ENCODE assay signal across 10 cellular contexts in the genomic region with DNA sequence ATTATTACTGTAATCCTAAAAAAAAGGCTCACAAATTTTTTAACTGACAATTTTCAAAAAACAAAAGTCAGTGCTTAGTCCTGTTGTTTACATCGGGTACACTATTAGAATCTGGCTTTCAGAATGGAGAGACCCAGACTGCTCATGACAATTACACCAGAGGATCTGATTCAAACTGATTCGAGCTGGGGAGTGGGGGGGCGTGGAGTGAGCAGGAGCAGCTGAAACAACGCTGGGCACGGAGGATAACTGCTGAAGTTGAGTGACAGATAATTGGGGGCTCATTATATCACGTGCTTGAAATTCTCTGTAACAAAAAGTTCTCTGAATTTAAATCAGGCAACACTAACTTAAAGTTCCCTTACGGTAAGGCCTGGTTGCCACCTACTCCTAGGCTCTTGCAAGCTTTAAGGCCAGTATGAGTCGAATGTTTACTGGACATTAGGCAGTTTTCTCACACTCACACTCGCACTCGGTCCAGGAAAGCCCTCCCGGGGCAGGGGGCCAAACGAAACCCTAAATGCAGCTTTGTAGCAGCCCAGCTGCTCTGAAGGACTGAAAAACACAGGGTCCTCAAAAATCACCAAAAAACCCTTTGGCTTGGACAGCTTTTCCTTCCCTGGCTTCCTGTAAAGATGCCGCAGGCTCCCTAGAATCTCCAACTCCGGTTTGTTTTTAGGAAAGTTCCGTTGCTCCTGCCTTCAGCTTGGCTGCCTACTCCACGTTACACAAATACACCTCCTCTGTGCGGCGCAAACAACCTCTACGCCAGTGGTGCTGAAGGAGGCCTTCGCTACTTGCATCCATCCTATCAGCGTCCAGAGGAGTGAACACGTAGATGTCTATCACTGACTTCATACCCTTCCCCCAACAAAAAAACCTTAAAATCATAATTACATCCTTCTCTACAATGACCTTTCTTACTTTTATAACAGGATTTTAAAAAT. TPM values are rescaled to one million over a fixed set of nuclear protein-coding genes. Genes with fewer than 3 reads are reported as not detected.
DNase-seq lines count a peak whose midpoint lies in the region; ATAC-seq and TF ChIP-seq lines count a peak whose summit lies in the region.
"Had no signal": no experiment of that assay in that cellular context is flagged by ENCODE, and none has a peak within 500 bp of the region (broad histone marks: within the 10 kb centered on the region; RNA-seq: fewer than 3 reads in every experiment).

No MANE protein-coding gene starts in this region.

- H2BK15ac ChIP-seq in mesenchymal stem cell (ENCODE audit: low read depth, poor library complexity, severe bottlenecking) = no peak overlapping the region

- peak overlapping the region; percentile 3 for H2AK5ac ChIP-seq in mesenchymal stem cell (ENCODE audit: low read length, severe bottlenecking)

- peak overlapping the region; percentile 78 for H3K9ac ChIP-seq in mesenchymal stem cell (ENCODE audit: low read length)

- DNase-seq in activated naive CD4-positive, alpha-beta T cell treated with anti-CD3 and anti-CD28 coated beads for 36 hours = no peak
- DNase-seq in activated naive CD4-positive, alpha-beta T cell treated with Interleukin-2 at 50 U/mL for 16 hours = no peak
- DNase-seq in mesenchymal stem cell (peak; percentile 60), testis (no peak), HuH-7 (ENCODE audit: low spot score) (no peak), NCI-H187 treated with DMSO at 0.1 percent for 48 hours (lab: John Stamatoyannopoulos, UW) (no peak)
- DNase-seq: effector CD4-positive, alpha-beta T cell; NCI-H69 had no signal

- H3K4me3 ChIP-seq in mesenchymal stem cell (ENCODE audit: insufficient read depth in 1 of 2, low read depth in 1 of 2, low read length in 2 of 2) (no peak overlapping the region), testis (no peak overlapping the region)

- no peak overlapping the region for H2AFZ ChIP-seq in mesenchymal stem cell (ENCODE audit: low read depth, low read length)

- H3K4me1 ChIP-seq in mesenchymal stem cell (ENCODE audit: control insufficient read depth, insufficient read depth, low read depth, low read length) (peaks cover 38% of the 10 kb centered on the region), testis (peaks cover 71% of the 10 kb centered on the region)

- CTCF ChIA-PET in activated naive CD4-positive, alpha-beta T cell treated with anti-CD3 and anti-CD28 coated beads for 36 hours (lab: Charles Lee) = interaction anchor here (0.6 to 5.5 kb wide), 9 partner anchors 30 to 209 kb away, joined by 3 to 26 read pairs (median 3); no protein-coding TSS in a partner anchor

- no peak overlapping the region for H4K91ac ChIP-seq in mesenchymal stem cell (ENCODE audit: low read length)

- H3K14ac ChIP-seq in mesenchymal stem cell (ENCODE audit: low read length in 2 of 2) = no peak overlapping the region

- no peak overlapping the region for H3K4me2 ChIP-seq in mesenchymal stem cell (ENCODE audit: low read length, poor library complexity, severe bottlenecking)

- intact Hi-C loops in activated naive CD4-positive, alpha-beta T cell treated with anti-CD3 and anti-CD28 coated beads for 36 hours (cut with micrococcal nuclease) = no loop called here
- intact Hi-C loops in testis (cut with DNase I; ENCODE audit: low total_unique reads) = no loop called here

- no peak overlapping the region for H3K4me3 Mint-ChIP-seq in activated naive CD4-positive, alpha-beta T cell treated with anti-CD3 and anti-CD28 coated beads for 36 hours

- H2BK5ac ChIP-seq in mesenchymal stem cell (ENCODE audit: low read depth, low read length, poor library complexity, severe bottlenecking) = no peak overlapping the region

- H3K9me3 ChIP-seq in mesenchymal stem cell (ENCODE audit: control insufficient read depth, low read length) (no peaks in the 10 kb centered on the region), testis (no peaks in the 10 kb centered on the region)

- TF ChIP-seq POLR2A in testis (IDR thresholded peaks at IDR 0.05) = no peak

- no peaks in the 10 kb centered on the region for H3K27me3 Mint-ChIP-seq in activated naive CD4-positive, alpha-beta T cell treated with anti-CD3 and anti-CD28 coated beads for 36 hours (ENCODE audit: low read depth)

- 72% methylated on average over 22 of the region's 22 CpGs for WGBS in mesenchymal stem cell
- WGBS in testis, 2 donors = 48 to 57% methylated on average over 22 of the region's 22 CpGs

- H3K36me3 Mint-ChIP-seq in activated naive CD4-positive, alpha-beta T cell treated with anti-CD3 and anti-CD28 coated beads for 36 hours (ENCODE audit: low read depth) = peaks cover 6% of the 10 kb centered on the region

- peak overlapping the region; percentile 38 to 57 for H3K18ac ChIP-seq in mesenchymal stem cell (ENCODE audit: low read depth in 1 of 2, low read length in 2 of 2)

- H2BK12ac ChIP-seq in mesenchymal stem cell (ENCODE audit: low read length in 2 of 2) = peak overlapping the region in 1 of 2 experiments; percentile 42

- H3K23ac ChIP-seq in mesenchymal stem cell (ENCODE audit: low read length in 2 of 2) = no peak overlapping the region

- peaks cover 6% of the 10 kb centered on the region for H3K79me1 ChIP-seq in mesenchymal stem cell (replicated peaks; ENCODE audit: low read length, poor library complexity, severe bottlenecking)

- H2BK120ac ChIP-seq in mesenchymal stem cell (ENCODE audit: low read depth, low read length) = no peak overlapping the region

- peak overlapping the region in 1 of 2 experiments; percentile 64 for H3K4ac ChIP-seq in mesenchymal stem cell (ENCODE audit: low read depth in 1 of 2, low read length in 2 of 2)

- no peak for TF ChIP-seq CTCF in testis (IDR thresholded peaks at IDR 0.05)

- peak overlapping the region; percentile 61 for H4K8ac ChIP-seq in mesenchymal stem cell (ENCODE audit: low read length)

- H3K27ac Mint-ChIP-seq in activated naive CD4-positive, alpha-beta T cell treated with anti-CD3 and anti-CD28 coated beads for 36 hours = peak overlapping the region; percentile 60

- peaks cover 15% of the 10 kb centered on the region in 2 experiments for H3K36me3 ChIP-seq in mesenchymal stem cell (ENCODE audit: control insufficient read depth in 1 of 2, insufficient read depth in 2 of 2, low read depth in 1 of 2, low read length in 2 of 2)
- no peaks in the 10 kb centered on the region for H3K36me3 ChIP-seq in testis (ENCODE audit: low read depth, missing control alignments)

- ATAC-seq in HG02840 (IDR thresholded peaks at IDR 0.05; ENCODE audit: low FRiP score, unreplicated experiment) = no peak

- H3K4me1 Mint-ChIP-seq in activated naive CD4-positive, alpha-beta T cell treated with anti-CD3 and anti-CD28 coated beads for 36 hours (ENCODE audit: low read depth) = peaks cover 86% of the 10 kb centered on the region

- H3K27me3 ChIP-seq in mesenchymal stem cell (ENCODE audit: control insufficient read depth in 1 of 2, insufficient read depth in 1 of 2, low read length in 2 of 2) = no peaks in the 10 kb centered on the region
- H3K27me3 ChIP-seq in testis = no peaks in the 10 kb centered on the region

- H3K9me3 Mint-ChIP-seq in activated naive CD4-positive, alpha-beta T cell treated with anti-CD3 and anti-CD28 coated beads for 36 hours = no peaks in the 10 kb centered on the region

- H3K27ac ChIP-seq in angular gyrus (ENCODE audit: low read depth, low read length) (peak overlapping the region; percentile 59), mesenchymal stem cell (ENCODE audit: low read length, poor library complexity, severe bottlenecking) (peak overlapping the region; percentile 39), testis (peak overlapping the region; percentile 61 to 94)

RNA-seq across cellular contexts. Expression of a gene that starts 42.9 kb away (rescaled TPM):
- total RNA-seq in activated naive CD4-positive, alpha-beta T cell treated with anti-CD3 and anti-CD28 coated beads for 36 hours = 100 to 1,000 TPM; 362 to 381 TPM
- polyA plus RNA-seq in mesenchymal stem cell (2013, experiment 1 of 2) = 431 TPM
- polyA plus RNA-seq in mesenchymal stem cell (2013, experiment 2 of 2) = 426 TPM
- total RNA-seq in testis = 100 to 1,000 TPM; 147 to 207 TPM
- 502 TPM for polyA plus RNA-seq in testis (ENCODE audit: insufficient read depth, low read depth, low replicate concordance)
